In the genomic region with DNA sequence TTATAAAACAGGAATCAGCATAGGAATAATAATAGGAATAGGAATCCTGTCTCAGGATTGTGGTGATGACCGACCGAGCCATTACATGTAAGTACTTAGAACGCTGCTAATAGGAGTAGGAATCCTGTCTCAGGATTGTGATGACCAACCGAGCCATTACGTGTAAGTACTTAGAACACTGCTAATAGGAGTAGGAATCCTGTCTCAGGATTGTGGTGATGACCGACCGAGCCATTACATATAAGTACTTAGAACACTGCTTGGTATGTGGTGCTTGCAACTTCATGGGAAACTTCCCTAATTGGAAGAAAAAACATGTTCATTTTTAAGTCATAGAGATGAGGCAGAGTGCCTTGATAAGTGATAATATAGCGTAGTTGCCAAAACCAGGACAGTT, we compare ENCODE assay signal across 1 cellular context.
TF ChIP-seq lines count a peak whose summit lies in the region.

No MANE protein-coding gene starts in this region.

TF ChIP-seq in HCT116, 20 proteins besides CTCF, POLR2A, EP300 and RAD21 (continued from another document):
- TF ChIP-seq SP1 (IDR thresholded peaks at IDR 0.05; ENCODE audit: low read depth) (no peak), JUND (IDR thresholded peaks at IDR 0.05) (no peak), FOSL1 (IDR thresholded peaks at IDR 0.05; ENCODE audit: low read depth) (no peak), ELF1 (IDR thresholded peaks at IDR 0.05; ENCODE audit: borderline replicate concordance, low read depth) (no peak), EZH2 (IDR thresholded peaks at IDR 0.05) (no peak), POLR2AphosphoS5 (IDR thresholded peaks at IDR 0.05; ENCODE audit: low read depth, low read length) (no peak), SIN3A (IDR thresholded peaks at IDR 0.05; ENCODE audit: low read depth) (no peak), YY1 (IDR thresholded peaks at IDR 0.05; ENCODE audit: extremely low read depth, insufficient replicate concordance, low read depth, low read length) (no peak), TCF7L2 (IDR thresholded peaks at IDR 0.05; ENCODE audit: borderline replicate concordance, extremely low read depth, insufficient read depth, insufficient read length) (no peak), EGR1 (IDR thresholded peaks at IDR 0.05; ENCODE audit: low read depth) (no peak), CEBPB (IDR thresholded peaks at IDR 0.05; ENCODE audit: low read depth) (no peak), EZH2phosphoT487 (IDR thresholded peaks at IDR 0.05; ENCODE audit: borderline replicate concordance) (no peak), CBX3 (IDR thresholded peaks at IDR 0.05; ENCODE audit: low read depth) (no peak)
- TF ChIP-seq, protein P1, sequence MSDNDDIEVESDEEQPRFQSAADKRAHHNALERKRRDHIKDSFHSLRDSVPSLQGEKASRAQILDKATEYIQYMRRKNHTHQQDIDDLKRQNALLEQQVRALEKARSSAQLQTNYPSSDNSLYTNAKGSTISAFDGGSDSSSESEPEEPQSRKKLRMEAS (IDR thresholded peaks at IDR 0.05): no peak
- TF ChIP-seq, protein P2, sequence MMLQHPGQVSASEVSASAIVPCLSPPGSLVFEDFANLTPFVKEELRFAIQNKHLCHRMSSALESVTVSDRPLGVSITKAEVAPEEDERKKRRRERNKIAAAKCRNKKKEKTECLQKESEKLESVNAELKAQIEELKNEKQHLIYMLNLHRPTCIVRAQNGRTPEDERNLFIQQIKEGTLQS (IDR thresholded peaks at IDR 0.05): no peak
